ENCODE assay signal across 32 cellular contexts in the genomic region with DNA sequence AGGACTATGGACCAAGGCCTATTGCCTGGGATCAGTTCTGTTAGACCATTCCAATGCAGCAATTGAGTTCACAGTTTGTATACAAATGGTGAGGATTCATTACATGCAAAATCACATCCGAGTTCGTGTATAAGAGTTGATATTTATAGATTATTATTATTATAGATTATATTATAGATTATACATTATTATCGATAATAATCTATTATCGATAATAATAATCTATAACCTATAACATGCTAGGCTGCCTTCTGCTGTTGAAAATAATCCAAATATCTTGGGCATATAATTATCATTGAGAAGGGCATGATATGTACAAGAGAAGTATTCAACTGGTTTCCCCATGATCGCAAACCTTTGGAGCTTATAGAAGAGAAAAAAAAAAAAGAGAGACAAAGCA.
"Had no signal": no experiment of that assay in that cellular context is flagged by ENCODE, and none has a peak within 500 bp of the region (broad histone marks: within the 10 kb centered on the region; RNA-seq: fewer than 3 reads in every experiment).

No MANE protein-coding gene starts in this region.

- H3K27me3 ChIP-seq: adrenal gland, ascending aorta, body of pancreas, breast epithelium, cardiac muscle cell had no signal

- ATAC-seq: activated naive CD4-positive, alpha-beta T cell treated with anti-CD3 and anti-CD28 coated beads, Interleukin-2, amount 50 U/mL, for 72 hours; activated naive CD8-positive, alpha-beta T cell treated with anti-CD3 and anti-CD28 coated beads, Interleukin-2, amount 50 U/mL, for 24 hours; activated T-cell treated with anti-CD3 and anti-CD28 coated beads, Interleukin-2, amount 50 U/mL, for 4 hours; activated T-cell treated with anti-CD3 and anti-CD28 coated beads, Interleukin-2, amount 50 U/mL, for 72 hours; activated T-helper 17 cell treated with anti-CD3 and anti-CD28 coated beads, Interleukin-2, amount 50 U/mL, for 72 hours; body of pancreas had no signal

- H3K9me3 ChIP-seq: adrenal gland, ascending aorta, body of pancreas, breast epithelium had no signal

- H3K27ac ChIP-seq: adrenal gland, ascending aorta, body of pancreas, brain microvascular endothelial cell, breast epithelium, cardiac muscle cell had no signal

- FAIRE-seq: astrocyte, bronchial epithelial cell had no signal

- DNase-seq: activated effector memory CD4-positive, alpha-beta T cell treated with anti-CD3 and anti-CD28 coated beads, Interleukin-2, amount 50 U/mL, for 16 hours; activated effector memory CD4-positive, alpha-beta T cell treated with Interleukin-2 at 50 U/mL for 16 hours; activated gamma-delta T cell; activated gamma-delta T cell treated with Interleukin-2 at 50 U/mL for 16 hours; activated naive CD4-positive, alpha-beta T cell; activated naive CD4-positive, alpha-beta T cell treated with anti-CD3 and anti-CD28 coated beads for 36 hours; activated naive CD4-positive, alpha-beta T cell treated with anti-CD3 and anti-CD28 coated beads, Interleukin-2, amount 10 ng/mL, durations not matched to agents 7 days and 5 days; activated naive CD4-positive, alpha-beta T cell treated with anti-CD3 and anti-CD28 coated beads, Interleukin-2, amount 50 U/mL, for 16 hours; activated naive CD4-positive, alpha-beta T cell treated with Interleukin-2 at 50 U/mL for 16 hours; activated naive CD8-positive, alpha-beta T cell treated with anti-CD3 and anti-CD28 coated beads for 36 hours; activated naive CD8-positive, alpha-beta T cell treated with anti-CD3 and anti-CD28 coated beads, Interleukin-2, amount 10 ng/mL, durations not matched to agents 7 days and 5 days; activated naive CD8-positive, alpha-beta T cell treated with anti-CD3 and anti-CD28 coated beads, Interleukin-2, amount 50 U/mL, for 24 hours; activated T-cell treated with anti-CD3 and anti-CD28 coated beads, Interleukin-2, amount 50 U/mL, for 24 hours; activated T-cell treated with anti-CD3 and anti-CD28 coated beads, Interleukin-2, amount 50 U/mL, for 4 hours; activated T-cell treated with anti-CD3 and anti-CD28 coated beads, Interleukin-2, amount 50 U/mL, for 48 hours; activated T-cell treated with anti-CD3 and anti-CD28 coated beads, Interleukin-2, amount 50 U/mL, for 72 hours; adrenal gland; amniotic stem cell; amygdala; anterior cingulate cortex; aorta; body of pancreas; brain microvascular endothelial cell; central memory CD4-positive, alpha-beta T cell; cerebellar nuclear complex had no signal

- H3K4me1 ChIP-seq: adrenal gland, ascending aorta, body of pancreas, breast epithelium had no signal

- H3K4me3 ChIP-seq: adrenal gland, ascending aorta, body of pancreas, breast epithelium, cardiac muscle cell had no signal

- H3K36me3 ChIP-seq: adrenal gland, ascending aorta, brain microvascular endothelial cell, breast epithelium, cardiac muscle cell had no signal
